Comparison of ENCODE assay signal across 1 cellular context in the genomic region with DNA sequence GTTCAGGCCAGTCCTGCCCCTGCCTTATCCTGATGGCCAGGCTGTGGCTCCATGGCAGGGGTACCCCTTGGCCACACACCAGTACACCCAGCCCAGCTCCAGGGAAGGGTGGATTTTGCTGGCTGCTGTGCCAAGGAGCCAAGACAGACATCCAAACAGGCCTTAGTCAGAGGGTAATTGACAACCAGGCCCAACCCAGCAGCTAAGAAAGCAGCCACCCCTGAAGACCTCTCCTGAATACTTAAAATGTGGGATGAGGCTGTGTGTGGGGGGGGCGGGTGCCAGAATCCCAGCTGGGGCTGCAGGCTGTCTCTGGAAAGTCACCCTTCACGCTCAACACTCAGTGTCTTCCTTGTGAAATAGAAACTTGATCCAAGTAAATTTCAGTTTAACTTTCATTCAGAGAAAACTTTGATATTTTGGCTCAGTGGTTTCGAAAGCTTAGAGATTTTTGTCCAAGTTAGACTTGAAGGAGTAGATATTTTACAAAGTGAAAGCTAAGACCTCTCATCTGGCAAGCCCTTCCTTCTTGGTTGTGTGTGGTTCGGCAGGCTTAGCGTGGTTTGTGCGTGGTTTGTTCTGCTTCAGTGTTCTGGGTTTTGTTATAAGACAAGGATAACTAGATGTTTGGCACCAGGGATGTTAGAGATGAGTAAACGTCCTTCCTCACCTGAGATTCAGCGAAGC.
A peak's percentile ranks its signal among the peaks of the same experiment; 100 is the strongest.
TF ChIP-seq lines count a peak whose summit lies in the region.

No MANE protein-coding gene starts in this region.

TF ChIP-seq in K562, 482 proteins besides CTCF, POLR2A, EP300 and RAD21:
- TF ChIP-seq THRB (CRISPR knock-in tag; conservative IDR thresholded peaks at IDR 0.05) (no peak), ZNF740 (CRISPR knock-in tag; IDR thresholded peaks at IDR 0.05) (peak; percentile 39; the same call in 1 of the 2 replicates), ZNF740 (tag; IDR thresholded peaks at IDR 0.05) (no peak)
